8 cellular contexts compared by ENCODE assay signal in genomic region chr4:146095091-146095690, GRCh38.
DNase-seq lines count a peak whose midpoint lies in the region; TF ChIP-seq lines count a peak whose summit lies in the region.

No MANE protein-coding gene starts in this region.

- no peak for TF ChIP-seq EP300 in ovary (IDR thresholded peaks at IDR 0.05)

- H3K4me3 ChIP-seq in Peyer's patch (no peak overlapping the region), epithelial cell of proximal tubule (ENCODE audit: low read depth, low read length) (no peak overlapping the region), ovary (no peak overlapping the region)

- H3K27me3 ChIP-seq in Peyer's patch (no peaks in the 10 kb centered on the region), ovary (no peaks in the 10 kb centered on the region)

- H3K4me1 ChIP-seq in Peyer's patch: no peaks in the 10 kb centered on the region
- H3K4me1 ChIP-seq in ovary (ENCODE audit: insufficient read depth): no peaks in the 10 kb centered on the region

- intact Hi-C loops in ovary (cut with DNase I): no loop called here

- DNase-seq in NCI-H2107 treated with DMSO at 0.1 percent for 48 hours (lab: John Stamatoyannopoulos, UW; ENCODE audit: unreplicated experiment) (peak; percentile 2), NCI-H2107 (lab: John Stamatoyannopoulos, UW) (no peak), HCEC 1CT (peak; percentile 11), Peyer's patch (peak in 2 of 3 donors; percentile 24 to 78), epithelial cell of proximal tubule (ENCODE audit: low read depth) (no peak), ovary (peak in 1 of 5 donors; percentile 36), mesenteric fat pad (ENCODE audit: low spot score) (no peak), activated gamma-delta T cell (lab: John Stamatoyannopoulos, UW) (no peak)

- H3K36me3 ChIP-seq in Peyer's patch (no peaks in the 10 kb centered on the region), ovary (no peaks in the 10 kb centered on the region)

- WGBS in ovary, 3 donors: 57 to 60% (median 58%) methylated on average over 4 of the region's 4 CpGs

- H3K9me3 ChIP-seq in Peyer's patch (no peaks in the 10 kb centered on the region), ovary (no peaks in the 10 kb centered on the region)

- H3K27ac ChIP-seq in Peyer's patch (no peak overlapping the region), ovary (no peak overlapping the region)

- TF ChIP-seq CTCF in Peyer's patch (IDR thresholded peaks at IDR 0.05): peak in 5 of 6 experiments; percentile 22 to 73 (median 68)
- TF ChIP-seq CTCF in epithelial cell of proximal tubule (conservative IDR thresholded peaks at IDR 0.05; ENCODE audit: low read depth, low read length): peak; percentile 87
- TF ChIP-seq CTCF in ovary (IDR thresholded peaks at IDR 0.05): peak in 2 of 3 donors; percentile 22 to 41

- TF ChIP-seq POLR2A in Peyer's patch (IDR thresholded peaks at IDR 0.05) (no peak), ovary (IDR thresholded peaks at IDR 0.05) (no peak)

Comparison
In these comparisons a context has a peak if more than half of its experiments do, and no peak if none do; other contexts are left out.
1. DNase-seq: peak in NCI-H2107 treated with DMSO at 0.1 percent for 48 hours (single experiment), HCEC 1CT (single experiment) and Peyer's patch (2 of 3); none in NCI-H2107 (single experiment), epithelial cell of proximal tubule (single experiment), mesenteric fat pad (single experiment) and activated gamma-delta T cell (single experiment).
2. CTCF ChIP-seq: peak in every context shown above with its lines; median percentile 87 in epithelial cell of proximal tubule; 68 in Peyer's patch; 32 in ovary.